In the genomic region with DNA sequence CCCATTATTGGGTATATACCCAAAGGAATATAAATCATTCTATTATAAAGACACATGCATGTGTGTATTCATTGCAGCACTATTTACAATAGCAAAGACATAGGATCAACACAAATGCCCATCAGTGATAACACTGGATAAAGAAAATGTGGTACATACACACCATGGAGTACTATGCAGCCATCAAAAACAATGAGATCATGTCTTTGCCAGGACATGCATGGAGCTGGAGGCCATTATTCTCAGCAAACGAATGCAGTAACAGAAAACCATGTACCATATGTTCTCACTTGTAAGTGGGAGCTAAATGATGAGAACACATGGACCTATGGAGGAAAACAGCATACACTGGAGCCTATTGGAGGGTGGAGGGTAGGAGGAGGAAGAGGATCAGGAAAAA, we compare ENCODE assay signal across 40 cellular contexts.
"Had no signal": no experiment of that assay in that cellular context is flagged by ENCODE, and none has a peak within 500 bp of the region (broad histone marks: within the 10 kb centered on the region; RNA-seq: fewer than 3 reads in every experiment).

No MANE protein-coding gene starts in this region.

- H3K27me3 Mint-ChIP-seq: activated naive CD4-positive, alpha-beta T cell treated with anti-CD3 and anti-CD28 coated beads, Interleukin-2, amount 10 ng/mL, durations not matched to agents 7 days and 5 days; activated naive CD4-positive, alpha-beta T cell treated with anti-CD3 and anti-CD28 coated beads, Interleukin-2, amount 50 U/mL, for 24 hours; activated naive CD8-positive, alpha-beta T cell; activated naive CD8-positive, alpha-beta T cell treated with anti-CD3 and anti-CD28 coated beads for 36 hours; activated naive CD8-positive, alpha-beta T cell treated with anti-CD3 and anti-CD28 coated beads, Interleukin-2, amount 10 ng/mL, durations not matched to agents 7 days and 5 days; activated naive CD8-positive, alpha-beta T cell treated with anti-CD3 and anti-CD28 coated beads, Interleukin-2, amount 50 U/mL, for 24 hours; activated T-cell treated with anti-CD3 and anti-CD28 coated beads, Interleukin-2, amount 50 U/mL, for 24 hours; activated T-helper 17 cell treated with anti-CD3 and anti-CD28 coated beads, Interleukin-2, amount 50 U/mL, for 72 hours; brain; central memory CD8-positive, alpha-beta T cell had no signal

- DNase-seq: activated effector memory CD4-positive, alpha-beta T cell treated with anti-CD3 and anti-CD28 coated beads, Interleukin-2, amount 50 U/mL, for 16 hours; activated effector memory CD4-positive, alpha-beta T cell treated with Interleukin-2 at 50 U/mL for 16 hours; activated gamma-delta T cell; activated gamma-delta T cell treated with Interleukin-2 at 50 U/mL for 16 hours; activated naive CD4-positive, alpha-beta T cell; activated naive CD4-positive, alpha-beta T cell treated with anti-CD3 and anti-CD28 coated beads for 36 hours; activated naive CD4-positive, alpha-beta T cell treated with anti-CD3 and anti-CD28 coated beads, Interleukin-2, amount 10 ng/mL, durations not matched to agents 7 days and 5 days; activated naive CD4-positive, alpha-beta T cell treated with anti-CD3 and anti-CD28 coated beads, Interleukin-2, amount 50 U/mL, for 16 hours; activated naive CD4-positive, alpha-beta T cell treated with Interleukin-2 at 50 U/mL for 16 hours; activated naive CD8-positive, alpha-beta T cell treated with anti-CD3 and anti-CD28 coated beads for 36 hours; activated naive CD8-positive, alpha-beta T cell treated with anti-CD3 and anti-CD28 coated beads, Interleukin-2, amount 10 ng/mL, durations not matched to agents 7 days and 5 days; activated naive CD8-positive, alpha-beta T cell treated with anti-CD3 and anti-CD28 coated beads, Interleukin-2, amount 50 U/mL, for 24 hours; activated T-cell treated with anti-CD3 and anti-CD28 coated beads, Interleukin-2, amount 50 U/mL, for 1 hour; activated T-cell treated with anti-CD3 and anti-CD28 coated beads, Interleukin-2, amount 50 U/mL, for 24 hours; activated T-cell treated with anti-CD3 and anti-CD28 coated beads, Interleukin-2, amount 50 U/mL, for 4 hours; activated T-cell treated with anti-CD3 and anti-CD28 coated beads, Interleukin-2, amount 50 U/mL, for 48 hours; activated T-cell treated with anti-CD3 and anti-CD28 coated beads, Interleukin-2, amount 50 U/mL, for 72 hours; adrenal gland; amniotic stem cell; amygdala; anterior cingulate cortex; aorta; body of pancreas; brain microvascular endothelial cell; caudate nucleus; central memory CD4-positive, alpha-beta T cell; cerebellar nuclear complex had no signal

- H3K36me3 Mint-ChIP-seq: activated naive CD4-positive, alpha-beta T cell treated with anti-CD3 and anti-CD28 coated beads, Interleukin-2, amount 10 ng/mL, durations not matched to agents 7 days and 5 days; activated naive CD4-positive, alpha-beta T cell treated with anti-CD3 and anti-CD28 coated beads, Interleukin-2, amount 50 U/mL, for 24 hours; activated naive CD4-positive, alpha-beta T cell treated with anti-CD3 and anti-CD28 coated beads, Interleukin-2, amount 50 U/mL, for 72 hours; activated naive CD8-positive, alpha-beta T cell; activated naive CD8-positive, alpha-beta T cell treated with anti-CD3 and anti-CD28 coated beads for 36 hours; activated naive CD8-positive, alpha-beta T cell treated with anti-CD3 and anti-CD28 coated beads, Interleukin-2, amount 10 ng/mL, durations not matched to agents 7 days and 5 days had no signal

- H3K27me3 ChIP-seq: adrenal gland, ascending aorta, body of pancreas, brain microvascular endothelial cell, breast epithelium, cardiac muscle cell had no signal

- H3K36me3 ChIP-seq: adrenal gland, ascending aorta, brain microvascular endothelial cell, breast epithelium, cardiac muscle cell had no signal

- H3K4me3 Mint-ChIP-seq: activated naive CD4-positive, alpha-beta T cell treated with anti-CD3 and anti-CD28 coated beads for 36 hours; activated naive CD4-positive, alpha-beta T cell treated with anti-CD3 and anti-CD28 coated beads, Interleukin-2, amount 10 ng/mL, durations not matched to agents 7 days and 5 days; activated naive CD4-positive, alpha-beta T cell treated with anti-CD3 and anti-CD28 coated beads, Interleukin-2, amount 50 U/mL, for 24 hours; activated naive CD8-positive, alpha-beta T cell; activated naive CD8-positive, alpha-beta T cell treated with anti-CD3 and anti-CD28 coated beads for 36 hours; activated naive CD8-positive, alpha-beta T cell treated with anti-CD3 and anti-CD28 coated beads, Interleukin-2, amount 10 ng/mL, durations not matched to agents 7 days and 5 days; activated naive CD8-positive, alpha-beta T cell treated with anti-CD3 and anti-CD28 coated beads, Interleukin-2, amount 50 U/mL, for 24 hours; activated T-cell treated with anti-CD3 and anti-CD28 coated beads, Interleukin-2, amount 50 U/mL, for 24 hours; activated T-cell treated with anti-CD3 and anti-CD28 coated beads, Interleukin-2, amount 50 U/mL, for 4 hours; activated T-cell treated with anti-CD3 and anti-CD28 coated beads, Interleukin-2, amount 50 U/mL, for 72 hours; activated T-helper 1 cell treated with anti-CD3 and anti-CD28 coated beads, Interleukin-12 subunit alpha, Interleukin-12 subunit beta, Interleukin-2, Interleukin-4 antibody, amounts not matched to agents 30 ng/mL and 10 ng/mL and 1 ng/mL, durations not matched to agents 14 hours and 24 hours and 36 hours; activated T-helper 17 cell treated with anti-CD3 and anti-CD28 coated beads, Interleukin-2, amount 50 U/mL, for 72 hours; brain; central memory CD8-positive, alpha-beta T cell had no signal

- H3K27ac Mint-ChIP-seq: activated naive CD4-positive, alpha-beta T cell treated with anti-CD3 and anti-CD28 coated beads for 36 hours; activated naive CD4-positive, alpha-beta T cell treated with anti-CD3 and anti-CD28 coated beads, Interleukin-2, amount 10 ng/mL, durations not matched to agents 7 days and 5 days; activated naive CD4-positive, alpha-beta T cell treated with anti-CD3 and anti-CD28 coated beads, Interleukin-2, amount 50 U/mL, for 24 hours; activated naive CD8-positive, alpha-beta T cell; activated naive CD8-positive, alpha-beta T cell treated with anti-CD3 and anti-CD28 coated beads for 36 hours; activated naive CD8-positive, alpha-beta T cell treated with anti-CD3 and anti-CD28 coated beads, Interleukin-2, amount 10 ng/mL, durations not matched to agents 7 days and 5 days; activated naive CD8-positive, alpha-beta T cell treated with anti-CD3 and anti-CD28 coated beads, Interleukin-2, amount 50 U/mL, for 24 hours; activated T-cell treated with anti-CD3 and anti-CD28 coated beads, Interleukin-2, amount 50 U/mL, for 24 hours; activated T-cell treated with anti-CD3 and anti-CD28 coated beads, Interleukin-2, amount 50 U/mL, for 72 hours; activated T-helper 1 cell treated with anti-CD3 and anti-CD28 coated beads, Interleukin-12 subunit alpha, Interleukin-12 subunit beta, Interleukin-2, Interleukin-4 antibody, amounts not matched to agents 30 ng/mL and 10 ng/mL and 1 ng/mL, durations not matched to agents 14 hours and 24 hours and 36 hours; activated T-helper 17 cell treated with anti-CD3 and anti-CD28 coated beads, Interleukin-2, amount 50 U/mL, for 72 hours; activated T-helper 2 cell treated with anti-CD3 and anti-CD28 coated beads, Interferon-gamma antibody, Interleukin-2, Interleukin-4, amounts not matched to agents 10 μg/mL and 5 μg/mL and 100 μg/mL, durations not matched to agents 14 hours and 24 hours and 36 hours had no signal

- H3K9me3 ChIP-seq: adrenal gland, ascending aorta, body of pancreas, breast epithelium had no signal

- H3K4me1 ChIP-seq: adrenal gland, body of pancreas, breast epithelium had no signal

- H3K27ac ChIP-seq: adrenal gland, ascending aorta, body of pancreas, brain microvascular endothelial cell, breast epithelium, cardiac muscle cell had no signal

- H3K4me1 Mint-ChIP-seq: activated naive CD4-positive, alpha-beta T cell treated with anti-CD3 and anti-CD28 coated beads, Interleukin-2, amount 10 ng/mL, durations not matched to agents 7 days and 5 days; activated naive CD4-positive, alpha-beta T cell treated with anti-CD3 and anti-CD28 coated beads, Interleukin-2, amount 50 U/mL, for 24 hours; activated naive CD8-positive, alpha-beta T cell treated with anti-CD3 and anti-CD28 coated beads for 36 hours; activated naive CD8-positive, alpha-beta T cell treated with anti-CD3 and anti-CD28 coated beads, Interleukin-2, amount 10 ng/mL, durations not matched to agents 7 days and 5 days; activated naive CD8-positive, alpha-beta T cell treated with anti-CD3 and anti-CD28 coated beads, Interleukin-2, amount 50 U/mL, for 24 hours; activated T-helper 17 cell treated with anti-CD3 and anti-CD28 coated beads, Interleukin-2, amount 50 U/mL, for 72 hours; central memory CD8-positive, alpha-beta T cell had no signal

- ATAC-seq: activated naive CD4-positive, alpha-beta T cell treated with anti-CD3 and anti-CD28 coated beads, Interleukin-2, amount 50 U/mL, for 72 hours; activated naive CD8-positive, alpha-beta T cell treated with anti-CD3 and anti-CD28 coated beads, Interleukin-2, amount 50 U/mL, for 24 hours; activated T-cell treated with anti-CD3 and anti-CD28 coated beads, Interleukin-2, amount 50 U/mL, for 4 hours; activated T-cell treated with anti-CD3 and anti-CD28 coated beads, Interleukin-2, amount 50 U/mL, for 72 hours; activated T-helper 17 cell treated with anti-CD3 and anti-CD28 coated beads, Interleukin-2, amount 50 U/mL, for 72 hours; body of pancreas had no signal

- FAIRE-seq: astrocyte, bronchial epithelial cell had no signal

- H3K9me3 Mint-ChIP-seq: activated naive CD8-positive, alpha-beta T cell treated with anti-CD3 and anti-CD28 coated beads, Interleukin-2, amount 10 ng/mL, durations not matched to agents 7 days and 5 days had no signal

- H3K4me3 ChIP-seq: adrenal gland, ascending aorta, body of pancreas, breast epithelium, cardiac muscle cell had no signal
